8 cellular contexts compared by ENCODE assay signal in genomic region chrX:16870861-16871584, GRCh38. TPM values are rescaled to one million over a fixed set of nuclear protein-coding genes. Genes with fewer than 3 reads are reported as not detected.
DNase-seq lines count a peak whose midpoint lies in the region; ATAC-seq and TF ChIP-seq lines count a peak whose summit lies in the region.

No MANE protein-coding gene starts in this region.

- H3K4me1 ChIP-seq in SJCRH30: 0 out of 2 replicates have a peak, but pooled peaks cover 4% of the 10 kb centered on the region
- peaks cover 10 to 31% (median 14%) of the 10 kb centered on the region in 4 donors for H3K4me1 ChIP-seq in transverse colon

- WGBS in transverse colon (ENCODE audit: low coverage in 1 of 2), 2 donors: 23% methylated on average over 35 of the region's 35 CpGs; no CpG with 5 or more reads in 1 of the 2 donors

- DNase-seq in SIG-M5 treated with dmso at 0.1 percent for 504 hours (lab: John Stamatoyannopoulos, UW; ENCODE audit: unreplicated experiment) (peak; percentile 22), SIG-M5 (lab: John Stamatoyannopoulos, UW) (no peak), SJCRH30 (peak; percentile 59 to 67), dorsolateral prefrontal cortex (peak in 8 of 10 donors; percentile 9 to 55 (median 42)), mesenteric fat pad (ENCODE audit: low spot score) (peak; percentile 90), transverse colon (no peak)
- DNase-seq in activated CD4-positive, CD25-positive, alpha-beta regulatory T cell treated with anti-CD3 and anti-CD28 coated beads, Interleukin-2, amount 50 U/mL, for 72 hours: no peak

- TF ChIP-seq POLR2A in transverse colon (IDR thresholded peaks at IDR 0.05): no peak

- peak; percentile 15 for ATAC-seq in HG03135 (IDR thresholded peaks at IDR 0.05; ENCODE audit: unreplicated experiment)

- no peak for TF ChIP-seq EP300 in transverse colon (IDR thresholded peaks at IDR 0.05; ENCODE audit: low read depth)

- TF ChIP-seq CTCF in dorsolateral prefrontal cortex (IDR thresholded peaks at IDR 0.05 in 54 of 56, conservative IDR thresholded peaks at IDR 0.05 in 2 of 56; ENCODE audit: low read depth in 1 of 56, partially characterized antibody in 56 of 56): no peak
- TF ChIP-seq CTCF in transverse colon (IDR thresholded peaks at IDR 0.05): no peak

- H3K4me3 ChIP-seq in SJCRH30 (peak overlapping the region; percentile 64), dorsolateral prefrontal cortex (peak overlapping the region; percentile 33 to 80 (median 63)), transverse colon (peak overlapping the region; percentile 40 to 63 (median 59))

- in situ Hi-C loops in transverse colon (cut with MboI; ENCODE audit: low pct_ligation_motif_present in 1 of 4, low pct_unique_long_range_greater_than_20kb in 1 of 4, low sequenced_read_pairs in 3 of 4): no loop called here

- no peaks in the 10 kb centered on the region for H3K9me3 ChIP-seq in SJCRH30 (replicated peaks)
- H3K9me3 ChIP-seq in transverse colon: no peaks in the 10 kb centered on the region

- peak overlapping the region; percentile 66 for H3K27ac ChIP-seq in SJCRH30
- peak overlapping the region; percentile 43 to 98 (median 93) for H3K27ac ChIP-seq in dorsolateral prefrontal cortex
- H3K27ac ChIP-seq in transverse colon: peak overlapping the region; percentile 93 to 95 (median 93)

- H3K27me3 ChIP-seq in SJCRH30: no peaks in the 10 kb centered on the region; the same call in 1 of the 2 replicates
- peaks cover 0 to 85% (median 37%) of the 10 kb centered on the region in 45 donors for H3K27me3 ChIP-seq in dorsolateral prefrontal cortex
- H3K27me3 ChIP-seq in transverse colon: no peaks in the 10 kb centered on the region

- H3K36me3 ChIP-seq in SJCRH30: peaks cover 26% of the 10 kb centered on the region
- H3K36me3 ChIP-seq in transverse colon: no peaks in the 10 kb centered on the region

- intact Hi-C loops in dorsolateral prefrontal cortex (cut with DNase I) (loop anchor here in 1 of 2 donors (1.0 to 5.0 kb wide), 2 partner anchors 11 to 34 kb away; no protein-coding TSS in a partner anchor), transverse colon (cut with DNase I; ENCODE audit: low total_unique reads) (loop anchor here (5.0 kb wide), 1 partner anchor 1014 kb away; no protein-coding TSS in a partner anchor)

RNA-seq across cellular contexts. Expression of gene RBBP7, which starts 0.9 kb away (rescaled TPM):
- total RNA-seq in SJCRH30 (2014; rRNA removed; shearing (Covaris generic)): 282 and 303 TPM in 2 replicates
- total RNA-seq in dorsolateral prefrontal cortex: 100 to 1,000 TPM in 7 of 120 experiments, 10 to 100 TPM in 113; 52.6 to 124 (median 81.9) TPM
- total RNA-seq in mesenteric fat pad: 59.7 TPM
- 10 to 100 TPM; 32.2 to 67.4 (median 55.2) TPM for total RNA-seq in transverse colon

Comparison
In these comparisons a context has a peak if more than half of its experiments do, and no peak if none do; other contexts are left out.
1. DNase-seq: peak in SIG-M5 treated with dmso at 0.1 percent for 504 hours (single experiment), SJCRH30 (2 of 2), dorsolateral prefrontal cortex (8 of 10) and mesenteric fat pad (single experiment); none in SIG-M5 (single experiment), transverse colon (single experiment) and activated CD4-positive, CD25-positive, alpha-beta regulatory T cell treated with anti-CD3 and anti-CD28 coated beads, Interleukin-2, amount 50 U/mL, for 72 hours (single experiment).
2. Peak in every context shown above with its lines, with median percentiles within 50 percentile points of each other: H3K27ac ChIP-seq and H3K4me3 ChIP-seq.